In the genomic region with DNA sequence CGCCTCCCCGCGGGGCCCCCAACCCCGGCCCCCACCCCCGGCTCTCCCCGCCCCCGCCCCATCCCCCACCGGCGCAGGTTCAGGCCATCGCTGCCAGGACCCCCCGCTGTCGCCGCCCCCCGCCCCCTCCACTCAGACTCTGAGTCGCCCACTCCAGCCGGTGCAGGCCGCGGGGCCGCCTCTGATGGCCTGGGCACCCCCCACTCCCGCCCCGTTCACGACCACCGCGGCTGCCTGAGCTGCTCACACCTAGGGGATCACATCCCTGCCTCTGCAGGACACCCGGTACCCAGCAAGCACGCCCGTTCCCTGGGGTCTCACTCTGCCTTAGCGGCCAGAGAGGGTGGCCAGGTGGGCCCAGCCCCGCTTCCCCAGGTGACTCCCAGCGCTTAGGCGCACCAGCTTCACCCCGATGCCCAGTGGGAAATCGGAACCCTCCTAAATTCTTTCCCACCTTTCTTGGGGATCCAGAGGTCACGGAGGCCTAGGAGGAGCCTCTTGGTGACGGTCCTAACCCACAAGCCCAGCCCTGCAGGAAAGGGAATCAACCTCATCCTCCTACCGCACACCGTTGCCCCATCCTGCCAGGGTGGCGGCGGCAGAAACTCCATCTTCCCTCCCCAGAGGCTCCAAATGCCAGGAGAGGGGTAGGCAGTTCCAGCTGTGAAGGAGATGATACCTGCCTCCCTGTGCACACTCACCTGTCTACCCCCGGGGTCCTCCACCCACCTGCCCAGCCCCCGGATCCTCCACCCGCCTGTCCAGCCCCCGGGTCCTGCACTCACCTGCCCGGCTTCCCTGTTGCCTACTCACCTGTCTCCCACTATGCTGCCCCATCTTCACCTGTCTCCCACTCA, we compare ENCODE assay signal across 1 cellular context.
TF ChIP-seq lines count a peak whose summit lies in the region.

No MANE protein-coding gene starts in this region.

TF ChIP-seq in WTC11, 78 proteins besides CTCF, POLR2A, EP300 and RAD21 (continued from another document):
- TF ChIP-seq, protein P1, sequence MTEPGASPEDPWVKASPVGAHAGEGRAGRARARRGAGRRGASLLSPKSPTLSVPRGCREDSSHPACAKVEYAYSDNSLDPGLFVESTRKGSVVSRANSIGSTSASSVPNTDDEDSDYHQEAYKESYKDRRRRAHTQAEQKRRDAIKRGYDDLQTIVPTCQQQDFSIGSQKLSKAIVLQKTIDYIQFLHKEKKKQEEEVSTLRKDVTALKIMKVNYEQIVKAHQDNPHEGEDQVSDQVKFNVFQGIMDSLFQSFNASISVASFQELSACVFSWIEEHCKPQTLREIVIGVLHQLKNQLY (CRISPR knock-in tag; IDR thresholded peaks at IDR 0.05), result no peak
- TF ChIP-seq, protein P2, sequence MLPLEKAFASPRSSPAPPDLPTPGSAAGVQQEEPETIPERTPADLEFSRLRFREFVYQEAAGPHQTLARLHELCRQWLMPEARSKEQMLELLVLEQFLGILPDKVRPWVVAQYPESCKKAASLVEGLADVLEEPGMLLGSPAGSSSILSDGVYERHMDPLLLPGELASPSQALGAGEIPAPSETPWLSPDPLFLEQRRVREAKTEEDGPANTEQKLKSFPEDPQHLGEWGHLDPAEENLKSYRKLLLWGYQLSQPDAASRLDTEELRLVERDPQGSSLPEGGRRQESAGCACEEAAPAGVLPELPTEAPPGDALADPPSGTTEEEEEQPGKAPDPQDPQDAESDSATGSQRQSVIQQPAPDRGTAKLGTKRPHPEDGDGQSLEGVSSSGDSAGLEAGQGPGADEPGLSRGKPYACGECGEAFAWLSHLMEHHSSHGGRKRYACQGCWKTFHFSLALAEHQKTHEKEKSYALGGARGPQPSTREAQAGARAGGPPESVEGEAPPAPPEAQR (CRISPR knock-in tag; IDR thresholded peaks at IDR 0.05), result no peak
